29 cellular contexts compared by ENCODE assay signal in genomic region chr5:9009931-9010652, GRCh38.
DNase-seq lines count a peak whose midpoint lies in the region; ATAC-seq and TF ChIP-seq lines count a peak whose summit lies in the region.
"Had no signal": no experiment of that assay in that cellular context is flagged by ENCODE, and none has a peak within 500 bp of the region (broad histone marks: within the 10 kb centered on the region; RNA-seq: fewer than 3 reads in every experiment).

No MANE protein-coding gene starts in this region.

- H3K36me3 Mint-ChIP-seq in activated CD4-positive, alpha-beta memory T cell treated with anti-CD3 and anti-CD28 coated beads, Interleukin-2, amount 10 ng/mL, durations not matched to agents 7 days and 5 days (ENCODE audit: low read depth): no peaks in the 10 kb centered on the region
- H3K36me3 Mint-ChIP-seq: activated CD8-positive, alpha-beta memory T cell treated with anti-CD3 and anti-CD28 coated beads, Interleukin-2, amount 10 ng/mL, durations not matched to agents 7 days and 5 days had no signal

- H3K36me3 ChIP-seq in RWPE2 (ENCODE audit: low read depth): no peaks in the 10 kb centered on the region
- H3K36me3 ChIP-seq in effector memory CD4-positive, alpha-beta T cell (ENCODE audit: control insufficient read depth, insufficient read depth, low read length): no peaks in the 10 kb centered on the region
- H3K36me3 ChIP-seq: BLaER1 treated with 17β-estradiol and CSF1 and Interleukin-3, amounts not matched to agents 10 nM and 100 nM; colonic mucosa; esophagus squamous epithelium; pancreas; tibial nerve had no signal

- H3K27me3 ChIP-seq in RWPE2 (ENCODE audit: insufficient read depth, poor library complexity, severe bottlenecking): no peaks in the 10 kb centered on the region
- H3K27me3 ChIP-seq in effector memory CD4-positive, alpha-beta T cell (replicated peaks; ENCODE audit: control insufficient read depth, insufficient read depth, low read length, poor library complexity, severe bottlenecking): no peaks in the 10 kb centered on the region
- H3K27me3 ChIP-seq: BLaER1 treated with 17β-estradiol and CSF1 and Interleukin-3, amounts not matched to agents 10 nM and 100 nM; colonic mucosa; esophagus squamous epithelium; pancreas; tibial nerve had no signal

- TF ChIP-seq CTCF in RWPE2 (IDR thresholded peaks at IDR 0.05; ENCODE audit: poor library complexity, severe bottlenecking) (no peak), fibroblast of mammary gland (conservative IDR thresholded peaks at IDR 0.05; ENCODE audit: control insufficient read depth, insufficient read depth, low read depth, low read length) (no peak)

- H3K4me1 Mint-ChIP-seq in activated CD4-positive, alpha-beta memory T cell treated with anti-CD3 and anti-CD28 coated beads, Interleukin-2, amount 10 ng/mL, durations not matched to agents 7 days and 5 days: no peaks in the 10 kb centered on the region
- H3K4me1 Mint-ChIP-seq: activated CD4-positive, alpha-beta T cell treated with anti-CD3 and anti-CD28 coated beads, Interleukin-2, amount 10 ng/mL, durations not matched to agents 7 days and 5 days; activated CD8-positive, alpha-beta memory T cell treated with anti-CD3 and anti-CD28 coated beads, Interleukin-2, amount 10 ng/mL, durations not matched to agents 7 days and 5 days had no signal

- CTCF ChIA-PET in activated CD4-positive, alpha-beta memory T cell treated with anti-CD3 and anti-CD28 coated beads, Interleukin-2, amount 10 ng/mL, durations not matched to agents 7 days and 5 days (lab: Charles Lee): no interaction called here

- POLR2A ChIA-PET in activated CD4-positive, alpha-beta memory T cell treated with anti-CD3 and anti-CD28 coated beads, Interleukin-2, amount 10 ng/mL, durations not matched to agents 7 days and 5 days (lab: Charles Lee): no interaction called here

- H3K4me3 Mint-ChIP-seq in activated CD4-positive, alpha-beta memory T cell treated with anti-CD3 and anti-CD28 coated beads, Interleukin-2, amount 10 ng/mL, durations not matched to agents 7 days and 5 days: no peak overlapping the region
- H3K4me3 Mint-ChIP-seq: activated CD4-positive, alpha-beta T cell treated with anti-CD3 and anti-CD28 coated beads, Interleukin-2, amount 10 ng/mL, durations not matched to agents 7 days and 5 days; activated CD8-positive, alpha-beta memory T cell treated with anti-CD3 and anti-CD28 coated beads, Interleukin-2, amount 10 ng/mL, durations not matched to agents 7 days and 5 days; activated T-helper 1 cell treated with anti-CD3 and anti-CD28 coated beads, Interleukin-12 subunit alpha, Interleukin-12 subunit beta, Interleukin-2, Interleukin-4 antibody, amounts not matched to agents 30 ng/mL and 10 ng/mL and 1 ng/mL, durations not matched to agents 14 hours and 24 hours and 36 hours; GM23338 had no signal

- H3K27me3 Mint-ChIP-seq in activated CD4-positive, alpha-beta memory T cell treated with anti-CD3 and anti-CD28 coated beads, Interleukin-2, amount 10 ng/mL, durations not matched to agents 7 days and 5 days: no peaks in the 10 kb centered on the region
- H3K27me3 Mint-ChIP-seq: activated CD4-positive, alpha-beta T cell treated with anti-CD3 and anti-CD28 coated beads, Interleukin-2, amount 10 ng/mL, durations not matched to agents 7 days and 5 days; activated CD8-positive, alpha-beta memory T cell treated with anti-CD3 and anti-CD28 coated beads, Interleukin-2, amount 10 ng/mL, durations not matched to agents 7 days and 5 days had no signal

- no peaks in the 10 kb centered on the region for H3K9me3 ChIP-seq in RWPE2 (ENCODE audit: severe bottlenecking)
- no peaks in the 10 kb centered on the region for H3K9me3 ChIP-seq in effector memory CD4-positive, alpha-beta T cell (ENCODE audit: control insufficient read depth, low read length)
- H3K9me3 ChIP-seq: Caco-2, colonic mucosa, esophagus squamous epithelium, pancreas, tibial nerve had no signal

- DNase-seq in EH (ENCODE audit: low read depth) (peak; percentile 54), RWPE2 (ENCODE audit: low spot score) (no peak), fibroblast of mammary gland (ENCODE audit: low read depth) (peak; percentile 40), skeletal muscle cell (ENCODE audit: low read depth) (peak; percentile 26), NCI-H748 (lab: John Stamatoyannopoulos, UW; ENCODE audit: unreplicated experiment) (no peak)
- no peak for DNase-seq in activated CD4-positive, alpha-beta memory T cell treated with anti-CD3 and anti-CD28 coated beads, Interleukin-2, amount 10 ng/mL, durations not matched to agents 7 days and 5 days
- no peak for DNase-seq in effector memory CD4-positive, alpha-beta T cell
- DNase-seq: ACHN; activated CD4-positive, alpha-beta T cell treated with anti-CD3 and anti-CD28 coated beads, Interleukin-2, amount 10 ng/mL, durations not matched to agents 7 days and 5 days; activated CD8-positive, alpha-beta memory T cell treated with anti-CD3 and anti-CD28 coated beads, Interleukin-2, amount 10 ng/mL, durations not matched to agents 7 days and 5 days; activated naive CD4-positive, alpha-beta T cell treated with anti-CD3 and anti-CD28 coated beads, Interleukin-2, amount 50 U/mL, for 16 hours; amygdala; Caco-2; colonic mucosa; effector CD8-positive, alpha-beta T cell; esophagus squamous epithelium; NCI-H1048; NCI-H187 treated with DMSO at 0.1 percent for 48 hours; NCI-H2171 treated with DMSO at 0.1 percent for 48 hours; NCI-H526; pancreas; SIG-M5 had no signal

- ATAC-seq in RWPE2 (ENCODE audit: low read depth): peak; percentile 17
- ATAC-seq: activated CD8-positive, alpha-beta memory T cell treated with anti-CD3 and anti-CD28 coated beads, Interleukin-2, amount 10 ng/mL, durations not matched to agents 7 days and 5 days; GM12878; GM23338; HepG2; pancreas had no signal

- H3K4me1 ChIP-seq in RWPE2 (ENCODE audit: insufficient read depth, poor library complexity, severe bottlenecking): peaks cover 9% of the 10 kb centered on the region
- no peaks in the 10 kb centered on the region for H3K4me1 ChIP-seq in effector memory CD4-positive, alpha-beta T cell (ENCODE audit: control insufficient read depth, insufficient read depth, low read length, poor library complexity, severe bottlenecking)
- H3K4me1 ChIP-seq: Caco-2, colonic mucosa, esophagus squamous epithelium, pancreas, tibial nerve had no signal

- peaks cover 18% of the 10 kb centered on the region for H3K9me3 Mint-ChIP-seq in activated CD4-positive, alpha-beta memory T cell treated with anti-CD3 and anti-CD28 coated beads, Interleukin-2, amount 10 ng/mL, durations not matched to agents 7 days and 5 days

- H3K27ac Mint-ChIP-seq in activated CD4-positive, alpha-beta memory T cell treated with anti-CD3 and anti-CD28 coated beads, Interleukin-2, amount 10 ng/mL, durations not matched to agents 7 days and 5 days: no peak overlapping the region
- H3K27ac Mint-ChIP-seq: activated CD4-positive, alpha-beta T cell treated with anti-CD3 and anti-CD28 coated beads, Interleukin-2, amount 10 ng/mL, durations not matched to agents 7 days and 5 days; activated CD8-positive, alpha-beta memory T cell treated with anti-CD3 and anti-CD28 coated beads, Interleukin-2, amount 10 ng/mL, durations not matched to agents 7 days and 5 days; activated T-helper 1 cell treated with anti-CD3 and anti-CD28 coated beads, Interleukin-12 subunit alpha, Interleukin-12 subunit beta, Interleukin-2, Interleukin-4 antibody, amounts not matched to agents 30 ng/mL and 10 ng/mL and 1 ng/mL, durations not matched to agents 14 hours and 24 hours and 36 hours; GM23338 had no signal

- H3K4me3 ChIP-seq in RWPE2 (ENCODE audit: severe bottlenecking) (no peak overlapping the region), fibroblast of mammary gland (ENCODE audit: control insufficient read depth, low read depth, low read length) (no peak overlapping the region), skeletal muscle cell (ENCODE audit: low read depth, low read length) (no peak overlapping the region)
- no peak overlapping the region for H3K4me3 ChIP-seq in effector memory CD4-positive, alpha-beta T cell (ENCODE audit: insufficient read depth, low read depth, low read length, poor library complexity, severe bottlenecking)
- H3K4me3 ChIP-seq: BLaER1 treated with 17β-estradiol and CSF1 and Interleukin-3, amounts not matched to agents 10 nM and 100 nM; colonic mucosa; esophagus squamous epithelium; GM12878; GM23338; lung; pancreas; tibial nerve had no signal

- H3K27ac ChIP-seq in RWPE2 (ENCODE audit: poor library complexity, severe bottlenecking): no peak overlapping the region
- no peak overlapping the region for H3K27ac ChIP-seq in effector memory CD4-positive, alpha-beta T cell (ENCODE audit: insufficient read depth, low read length, poor library complexity, severe bottlenecking)
- H3K27ac ChIP-seq: BLaER1 treated with 17β-estradiol and CSF1 and Interleukin-3, amounts not matched to agents 10 nM and 100 nM; colonic mucosa; esophagus squamous epithelium; pancreas; tibial nerve had no signal

Comparison
In these comparisons a context has a peak if more than half of its experiments do, and no peak if none do; other contexts are left out.
1. DNase-seq: peak in EH (single experiment), fibroblast of mammary gland (single experiment) and skeletal muscle cell (single experiment); none in RWPE2 (single experiment), activated CD4-positive, alpha-beta memory T cell treated with anti-CD3 and anti-CD28 coated beads, Interleukin-2, amount 10 ng/mL, durations not matched to agents 7 days and 5 days (single experiment), NCI-H748 (single experiment) and effector memory CD4-positive, alpha-beta T cell (0 of 3).